In genomic region chr16:85498607-85499006, GRCh38 we compare ENCODE assay signal across 14 cellular contexts.
DNase-seq lines count a peak whose midpoint lies in the region; ATAC-seq and TF ChIP-seq lines count a peak whose summit lies in the region.
"Had no signal": no experiment of that assay in that cellular context is flagged by ENCODE, and none has a peak within 500 bp of the region (broad histone marks: within the 10 kb centered on the region; RNA-seq: fewer than 3 reads in every experiment).

No MANE protein-coding gene starts in this region.

- H3K4me3 ChIP-seq in sigmoid colon, result no peak overlapping the region
- H3K4me3 ChIP-seq: right lobe of liver, uterus had no signal

- H3K36me3 ChIP-seq in sigmoid colon, result no peaks in the 10 kb centered on the region
- H3K36me3 ChIP-seq: right lobe of liver, uterus, WERI-Rb-1 had no signal

- H3K4me1 Mint-ChIP-seq in immature natural killer cell, result peaks cover 3 to 9% of the 10 kb centered on the region in 2 donors
- peaks cover 0 to 12% of the 10 kb centered on the region in 2 experiments; a peak in 3 of 4 replicates for H3K4me1 Mint-ChIP-seq in H9
- H3K4me1 Mint-ChIP-seq: CD14-positive monocyte had no signal

- H3K9me3 ChIP-seq in H9 (ENCODE audit: control insufficient read depth, low read depth, low read length), result no peaks in the 10 kb centered on the region
- H3K9me3 ChIP-seq in sigmoid colon, result no peaks in the 10 kb centered on the region
- H3K9me3 ChIP-seq: right lobe of liver, uterus had no signal

- H3K18ac ChIP-seq in H9 (ENCODE audit: insufficient read length, low read depth, low read length), result no peak overlapping the region

- no peaks in the 10 kb centered on the region for H3K79me1 ChIP-seq in H9 (ENCODE audit: insufficient read depth, low read depth, low read length, poor library complexity, severe bottlenecking)

- no peaks in the 10 kb centered on the region for H3K79me2 ChIP-seq in H9 (ENCODE audit: insufficient read depth, low read length)

- H3K4ac ChIP-seq in H9 (ENCODE audit: low read depth, low read length), result no peak overlapping the region

- H2BK20ac ChIP-seq in H9 (ENCODE audit: low read depth, low read length, poor library complexity, severe bottlenecking), result no peak overlapping the region

- H3K27me3 Mint-ChIP-seq in immature natural killer cell (ENCODE audit: low read depth in 3 of 3) (peaks cover 0 to 6% (median 4%) of the 10 kb centered on the region in 3 donors), H9 (ENCODE audit: low read depth) (peaks cover 5% of the 10 kb centered on the region)

- no peak for TF ChIP-seq POLR2A in sigmoid colon (IDR thresholded peaks at IDR 0.05)

- no peak overlapping the region for H3K56ac ChIP-seq in H9 (ENCODE audit: insufficient read length, low read depth, low read length)

- H4K20me1 ChIP-seq in H9 (ENCODE audit: control insufficient read depth, insufficient read depth, insufficient read length), result no peaks in the 10 kb centered on the region

- H3K27me3 ChIP-seq in H9 (ENCODE audit: insufficient read depth, low read length), result no peaks in the 10 kb centered on the region
- H3K27me3 ChIP-seq in sigmoid colon, result no peaks in the 10 kb centered on the region
- H3K27me3 ChIP-seq: right lobe of liver, uterus had no signal

- no peak overlapping the region for H2AFZ ChIP-seq in H9 (ENCODE audit: low read length)

- peak; percentile 81 for ATAC-seq in GM19463 (IDR thresholded peaks at IDR 0.05; ENCODE audit: unreplicated experiment)
- no peak for ATAC-seq in HG03565 (IDR thresholded peaks at IDR 0.05; ENCODE audit: unreplicated experiment)

- DNase-seq in COLO668 (lab: John Stamatoyannopoulos, UW; ENCODE audit: unreplicated experiment), result peak; percentile 87
- peak; percentile 28 for DNase-seq in NCI-H1092 treated with DMSO at 0.1 percent for 48 hours (lab: John Stamatoyannopoulos, UW)
- DNase-seq in immature natural killer cell, result peak; percentile 28 to 37 (median 30)
- no peak for DNase-seq in H9
- no peak for DNase-seq in sigmoid colon
- no peak for DNase-seq in H4 (ENCODE audit: low spot score)
- DNase-seq: NCI-H1930, right lobe of liver, uterus, WERI-Rb-1 had no signal

- no peak overlapping the region for H3K27ac ChIP-seq in H9 (ENCODE audit: insufficient read length, low read depth, low read length)
- H3K27ac ChIP-seq in sigmoid colon, result no peak overlapping the region
- H3K27ac ChIP-seq: epithelial cell of prostate, right lobe of liver, uterus, WERI-Rb-1 had no signal

- H2BK15ac ChIP-seq in H9 (ENCODE audit: low read depth, low read length), result no peak overlapping the region

- no peak overlapping the region for H2BK5ac ChIP-seq in H9 (ENCODE audit: insufficient read length, low read length)

- no peak overlapping the region for H4K91ac ChIP-seq in H9 (ENCODE audit: insufficient read length, low read depth, low read length)

- no peak overlapping the region for H3K9ac ChIP-seq in H9 (ENCODE audit: extremely low read depth, insufficient read length, low read length)

- H3K4me1 ChIP-seq in H9 (ENCODE audit: insufficient read depth, low read length) (no peaks in the 10 kb centered on the region), sigmoid colon (no peaks in the 10 kb centered on the region)
- H3K4me1 ChIP-seq: right lobe of liver, uterus had no signal

- H4K5ac ChIP-seq in H9 (ENCODE audit: insufficient read length, low read depth, low read length), result no peak overlapping the region

- no CpG with 5 or more reads among the region's 8 CpGs for WGBS in H9 (ENCODE audit: extremely low coverage, insufficient read length, low lambda C conversion rate)
- WGBS in sigmoid colon, 2 donors, result 57 to 79% methylated on average over 8 of the region's 8 CpGs

- no peak overlapping the region for H3K4me3 Mint-ChIP-seq in immature natural killer cell
- no peak overlapping the region for H3K4me3 Mint-ChIP-seq in H9
- H3K4me3 Mint-ChIP-seq: CD14-positive monocyte had no signal

- H3K9me3 Mint-ChIP-seq in immature natural killer cell (no peaks in the 10 kb centered on the region), H9 (no peaks in the 10 kb centered on the region)

- H3K36me3 Mint-ChIP-seq in immature natural killer cell (no peaks in the 10 kb centered on the region), H9 (ENCODE audit: insufficient read depth in 1 of 3, low read depth in 3 of 3) (peaks cover 0 to 2% (median 0%) of the 10 kb centered on the region in 3 experiments; a peak in 2 of 7 replicates)
- H3K36me3 Mint-ChIP-seq: CD14-positive monocyte had no signal

- no peak for TF ChIP-seq EP300 in sigmoid colon (IDR thresholded peaks at IDR 0.05)

- H3K14ac ChIP-seq in H9 (ENCODE audit: insufficient read depth, low read length), result no peak overlapping the region

- H3K23me2 ChIP-seq in H9 (ENCODE audit: insufficient read length, low read depth, low read length, poor library complexity, severe bottlenecking), result no peaks in the 10 kb centered on the region

- H4K8ac ChIP-seq in H9 (replicated peaks; ENCODE audit: insufficient read length, low read depth, low read length), result no peak overlapping the region

- intact Hi-C loops in sigmoid colon (cut with DNase I), result no loop called here

- no peak for TF ChIP-seq CTCF in H9 (conservative IDR thresholded peaks at IDR 0.05)
- no peak for TF ChIP-seq CTCF in sigmoid colon (IDR thresholded peaks at IDR 0.05)

- no peak overlapping the region for H3K4me2 ChIP-seq in H9 (ENCODE audit: insufficient read depth, insufficient read length, low read length)

- no peak overlapping the region for H2AK5ac ChIP-seq in H9 (ENCODE audit: insufficient read length, low read length)

- H3K23ac ChIP-seq in H9 (ENCODE audit: insufficient read length, low read depth, low read length), result no peak overlapping the region

- H3K27ac Mint-ChIP-seq in immature natural killer cell, result peak overlapping the region in 2 of 6 donors; percentile 34 to 60
- H3K27ac Mint-ChIP-seq in H9, result peak overlapping the region in 1 of 3 experiments; percentile 25; a peak in 3 of 7 replicates

- no peak overlapping the region for H3T11ph ChIP-seq in H9 (ENCODE audit: low read length)

- H2BK120ac ChIP-seq in H9 (ENCODE audit: low read depth, low read length, poor library complexity, severe bottlenecking), result no peak overlapping the region

- no peak overlapping the region for H2BK12ac ChIP-seq in H9 (ENCODE audit: insufficient read length, low read depth, low read length)

Comparison
In these comparisons a context has a peak if more than half of its experiments do, and no peak if none do; other contexts are left out.
1. DNase-seq: peak in COLO668 (single experiment), NCI-H1092 treated with DMSO at 0.1 percent for 48 hours (single experiment) and immature natural killer cell (3 of 3); none in H9 (single experiment), sigmoid colon (single experiment) and H4 (single experiment).